Comparison of ENCODE assay signal across 23 cellular contexts in genomic region chr12:123356159-123356670, GRCh38. TPM values are rescaled to one million over a fixed set of nuclear protein-coding genes. Genes with fewer than 3 reads are reported as not detected.
A peak's percentile ranks its signal among the peaks of the same experiment; 100 is the strongest.
DNase-seq lines count a peak whose midpoint lies in the region; ATAC-seq and TF ChIP-seq lines count a peak whose summit lies in the region.
"Had no signal": no experiment of that assay in that cellular context is flagged by ENCODE, and none has a peak within 500 bp of the region (broad histone marks: within the 10 kb centered on the region; RNA-seq: fewer than 3 reads in every experiment).

No MANE protein-coding gene starts in this region.

- no peaks in the 10 kb centered on the region for H3K9me3 Mint-ChIP-seq in endothelial cell (ENCODE audit: unreplicated experiment)
- H3K9me3 Mint-ChIP-seq in osteocyte (ENCODE audit: unreplicated experiment) = no peaks in the 10 kb centered on the region
- H3K9me3 Mint-ChIP-seq in activated CD8-positive, alpha-beta memory T cell treated with anti-CD3 and anti-CD28 coated beads, Interleukin-2, amount 10 ng/mL, durations not matched to agents 7 days and 5 days (ENCODE audit: low read depth) = no peaks in the 10 kb centered on the region
- H3K9me3 Mint-ChIP-seq: CD4-positive, CD25-positive, alpha-beta regulatory T cell had no signal

- no peak for ATAC-seq in left cardiac atrium
- no peak for ATAC-seq in activated CD8-positive, alpha-beta memory T cell treated with anti-CD3 and anti-CD28 coated beads, Interleukin-2, amount 10 ng/mL, durations not matched to agents 7 days and 5 days

- H3K9me3 ChIP-seq in cardiac muscle cell (ENCODE audit: low read depth) = no peaks in the 10 kb centered on the region
- H3K9me3 ChIP-seq: BLaER1 had no signal

- H3K4me3 ChIP-seq in cardiac muscle cell = no peak overlapping the region
- H3K4me3 ChIP-seq: BLaER1 had no signal

- no peaks in the 10 kb centered on the region for H3K36me3 Mint-ChIP-seq in endothelial cell (ENCODE audit: low read depth, unreplicated experiment)
- H3K36me3 Mint-ChIP-seq in osteocyte (ENCODE audit: unreplicated experiment) = peaks cover 10% of the 10 kb centered on the region
- H3K36me3 Mint-ChIP-seq in activated CD8-positive, alpha-beta memory T cell treated with anti-CD3 and anti-CD28 coated beads, Interleukin-2, amount 10 ng/mL, durations not matched to agents 7 days and 5 days = peaks cover 15% of the 10 kb centered on the region

- H3K27ac Mint-ChIP-seq in endothelial cell (ENCODE audit: unreplicated experiment) (peak overlapping the region; percentile 94), osteocyte (ENCODE audit: unreplicated experiment) (peak overlapping the region; percentile 62)
- H3K27ac Mint-ChIP-seq in activated CD8-positive, alpha-beta memory T cell treated with anti-CD3 and anti-CD28 coated beads, Interleukin-2, amount 10 ng/mL, durations not matched to agents 7 days and 5 days = no peak overlapping the region

- no peaks in the 10 kb centered on the region for H3K27me3 Mint-ChIP-seq in endothelial cell (ENCODE audit: unreplicated experiment)
- no peaks in the 10 kb centered on the region for H3K27me3 Mint-ChIP-seq in osteocyte (ENCODE audit: unreplicated experiment)
- no peaks in the 10 kb centered on the region for H3K27me3 Mint-ChIP-seq in activated CD8-positive, alpha-beta memory T cell treated with anti-CD3 and anti-CD28 coated beads, Interleukin-2, amount 10 ng/mL, durations not matched to agents 7 days and 5 days
- H3K27me3 Mint-ChIP-seq: CD4-positive, CD25-positive, alpha-beta regulatory T cell had no signal

- H3K27me3 ChIP-seq in cardiac muscle cell = no peaks in the 10 kb centered on the region
- H3K27me3 ChIP-seq: BLaER1 had no signal

- intact Hi-C loops in left cardiac atrium (cut with DNase I) = loop anchor here in 1 of 2 donors (5.0 kb wide), 1 partner anchor 36 kb away; no protein-coding TSS in a partner anchor

- H3K4me3 Mint-ChIP-seq in endothelial cell (ENCODE audit: unreplicated experiment) (no peak overlapping the region), osteocyte (ENCODE audit: unreplicated experiment) (no peak overlapping the region)
- H3K4me3 Mint-ChIP-seq in activated CD8-positive, alpha-beta memory T cell treated with anti-CD3 and anti-CD28 coated beads, Interleukin-2, amount 10 ng/mL, durations not matched to agents 7 days and 5 days = no peak overlapping the region

- peak overlapping the region; percentile 38 for H3K27ac ChIP-seq in cardiac muscle cell
- H3K27ac ChIP-seq: 22Rv1, BLaER1 had no signal

- no peaks in the 10 kb centered on the region for H3K36me3 ChIP-seq in cardiac muscle cell

- CTCF ChIA-PET in activated CD8-positive, alpha-beta memory T cell treated with anti-CD3 and anti-CD28 coated beads, Interleukin-2, amount 10 ng/mL, durations not matched to agents 7 days and 5 days (lab: Charles Lee) = interaction anchor here (1.0 to 1.7 kb wide), 2 partner anchors 9 to 27 kb away, joined by 3 to 6 read pairs; partner anchors contain the start of gene KMT5A

- H3K4me1 ChIP-seq in cardiac muscle cell (ENCODE audit: low read depth) = no peaks in the 10 kb centered on the region

- peaks cover 46% of the 10 kb centered on the region for H3K4me1 Mint-ChIP-seq in endothelial cell (ENCODE audit: unreplicated experiment)
- H3K4me1 Mint-ChIP-seq in osteocyte (ENCODE audit: unreplicated experiment) = peaks cover 23% of the 10 kb centered on the region
- peaks cover 35% of the 10 kb centered on the region for H3K4me1 Mint-ChIP-seq in activated CD8-positive, alpha-beta memory T cell treated with anti-CD3 and anti-CD28 coated beads, Interleukin-2, amount 10 ng/mL, durations not matched to agents 7 days and 5 days

- TF ChIP-seq CTCF in cardiac muscle cell (IDR thresholded peaks at IDR 0.05; ENCODE audit: low read depth, low read length) (no peak), endothelial cell (IDR thresholded peaks at IDR 0.05; ENCODE audit: unreplicated experiment) (no peak), osteocyte (IDR thresholded peaks at IDR 0.05) (no peak)

- DNase-seq in cardiac muscle cell (ENCODE audit: low read depth in 1 of 2, low spot score in 1 of 2) (no peak), left cardiac atrium (no peak), endothelial cell (ENCODE audit: low spot score) (no peak), osteocyte (ENCODE audit: extremely low spot score, unreplicated experiment) (no peak), NCI-H510A (lab: John Stamatoyannopoulos, UW) (no peak), GM19240 (ENCODE audit: insufficient read length, low spot score) (no peak), DMS114 treated with DMSO at 0.1 percent for 48 hours (lab: John Stamatoyannopoulos, UW; ENCODE audit: unreplicated experiment) (no peak)
- DNase-seq in activated CD8-positive, alpha-beta memory T cell treated with anti-CD3 and anti-CD28 coated beads, Interleukin-2, amount 10 ng/mL, durations not matched to agents 7 days and 5 days = no peak
- DNase-seq: ACHN; CD4-positive, CD25-positive, alpha-beta regulatory T cell; DMS53; HCEC 1CT; Karpas-422; NCI-H1092; NCI-H1417 treated with DMSO at 0.1 percent for 48 hours; NCI-H1694 treated with DMSO at 0.1 percent for 48 hours; NCI-H2081; NCI-H2171; NCI-H226; NCI-H524; NCI-H774 had no signal

RNA-seq across cellular contexts. Expression of gene SBNO1, which starts 8.4 kb away (rescaled TPM):
- total RNA-seq in cardiac muscle cell (10.3 and 17.7 TPM in 2 replicates), left cardiac atrium (10 to 100 TPM; 25.9 to 26.1 TPM), endothelial cell (ENCODE audit: unreplicated experiment) (44.7 TPM), osteocyte (34.8 and 36.0 TPM in 2 replicates)
- polyA plus RNA-seq in cardiac muscle cell = 10.4 and 21.4 TPM in 2 replicates
- total RNA-seq in activated CD8-positive, alpha-beta memory T cell treated with anti-CD3 and anti-CD28 coated beads, Interleukin-2, amount 10 ng/mL, durations not matched to agents 7 days and 5 days = 10 to 100 TPM; 35.7 to 45.3 TPM

RNA-seq across cellular contexts. Expression of gene KMT5A, which starts 27.7 kb away (rescaled TPM):
- total RNA-seq in cardiac muscle cell = 34.2 and 63.3 TPM in 2 replicates
- 35.4 and 48.3 TPM in 2 replicates for polyA plus RNA-seq in cardiac muscle cell
- total RNA-seq in left cardiac atrium = 10 to 100 TPM; 17.6 to 22.9 TPM
- 35.6 TPM for total RNA-seq in endothelial cell (ENCODE audit: unreplicated experiment)
- 42.5 and 45.6 TPM in 2 replicates for total RNA-seq in osteocyte
- 10 to 100 TPM; 76.3 to 79.3 TPM for total RNA-seq in activated CD8-positive, alpha-beta memory T cell treated with anti-CD3 and anti-CD28 coated beads, Interleukin-2, amount 10 ng/mL, durations not matched to agents 7 days and 5 days
